Comparison of ENCODE assay signal across 8 cellular contexts in the genomic region with DNA sequence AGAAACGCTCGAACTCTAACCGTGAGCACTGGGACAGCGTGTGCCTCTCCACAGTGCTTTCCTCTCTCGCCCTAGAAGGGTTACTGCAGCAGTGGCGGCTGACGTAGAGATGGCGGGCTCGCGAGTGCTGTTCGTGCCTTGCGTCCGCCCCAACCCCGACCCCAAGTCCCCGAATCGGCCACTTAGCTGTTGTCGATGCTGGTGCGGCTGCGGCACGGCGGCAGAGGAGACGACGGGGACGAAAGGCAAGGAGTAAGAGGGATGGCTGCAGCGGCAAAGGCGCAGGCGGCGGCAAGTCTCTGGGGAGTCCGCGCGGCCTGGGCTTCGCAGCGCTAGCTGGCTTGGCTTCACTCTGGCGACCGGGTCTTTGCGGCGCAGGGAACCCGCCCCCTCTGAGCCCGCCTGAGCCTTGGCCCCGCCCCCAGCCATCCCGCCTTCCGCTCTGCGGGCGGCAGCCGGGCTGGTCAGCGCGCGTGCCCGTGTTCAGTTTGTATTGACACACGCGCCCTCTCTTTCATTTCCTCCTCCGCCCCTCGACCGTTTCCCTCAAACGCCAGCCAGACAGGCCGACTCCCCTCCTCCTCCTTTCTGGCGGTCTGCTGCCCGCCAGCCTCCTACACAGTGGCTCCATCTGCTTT. TPM values are rescaled to one million over a fixed set of nuclear protein-coding genes. Genes with fewer than 3 reads are reported as not detected.
A peak's percentile ranks its signal among the peaks of the same experiment; 100 is the strongest.
DNase-seq lines count a peak whose midpoint lies in the region; ATAC-seq and TF ChIP-seq lines count a peak whose summit lies in the region.

A gene (minus strand): TSS at position 354 of the 638 bp plus-strand sequence. CDS start 513 bp downstream, outside the sequence.

- H2AFZ ChIP-seq in Karpas-422 (ENCODE audit: low read length) = peak within 1 kb of the TSS; percentile 61; the same call in 1 of the 2 replicates

- no peaks in the 10 kb centered on the region for H3K27me3 ChIP-seq in Karpas-422 (ENCODE audit: low read length)

- H3K27ac ChIP-seq in Karpas-422 (ENCODE audit: low read length) = peak within 1 kb of the TSS; percentile 67

- peaks cover 44% of the 10 kb centered on the region for H3K79me2 ChIP-seq in Karpas-422 (ENCODE audit: low read length)

- peak within 1 kb of the TSS; percentile 95 for H3K27ac Mint-ChIP-seq in nephron progenitor cell
- peak within 1 kb of the TSS; percentile 42 to 80 for H3K27ac Mint-ChIP-seq in stimulated activated naive CD8-positive, alpha-beta T cell treated with anti-CD3 and anti-CD28 coated beads, Interleukin-15, amount 100 ng/mL, for 72 hours

- H3K9me2 ChIP-seq in Karpas-422 (replicated peaks; ENCODE audit: insufficient read depth, low read length) = no peaks in the 10 kb centered on the region

- H3K36me3 ChIP-seq in Karpas-422 (ENCODE audit: insufficient read depth, low read length) = no peaks in the 10 kb centered on the region

- no peaks in the 10 kb centered on the region for H3K9me3 ChIP-seq in Karpas-422 (ENCODE audit: low read length)

- peaks cover 35% of the 10 kb centered on the region for H3K9me3 Mint-ChIP-seq in nephron progenitor cell
- no peaks in the 10 kb centered on the region for H3K9me3 Mint-ChIP-seq in stimulated activated naive CD8-positive, alpha-beta T cell treated with anti-CD3 and anti-CD28 coated beads, Interleukin-15, amount 100 ng/mL, for 72 hours

- peak within 1 kb of the TSS; percentile 72 for H3K4me2 ChIP-seq in Karpas-422 (ENCODE audit: low read depth, low read length, poor library complexity, severe bottlenecking)

- peak within 1 kb of the TSS; percentile 92 for H3K4me3 Mint-ChIP-seq in nephron progenitor cell
- H3K4me3 Mint-ChIP-seq in stimulated activated naive CD8-positive, alpha-beta T cell treated with anti-CD3 and anti-CD28 coated beads, Interleukin-15, amount 100 ng/mL, for 72 hours = peak within 1 kb of the TSS; percentile 92

- H3K27me3 Mint-ChIP-seq in nephron progenitor cell (ENCODE audit: low read depth, poor library complexity) = no peaks in the 10 kb centered on the region
- no peaks in the 10 kb centered on the region for H3K27me3 Mint-ChIP-seq in stimulated activated naive CD8-positive, alpha-beta T cell treated with anti-CD3 and anti-CD28 coated beads, Interleukin-15, amount 100 ng/mL, for 72 hours

- no peak for TF ChIP-seq CTCF in nephron progenitor cell (IDR thresholded peaks at IDR 0.05)

- H3K4me1 Mint-ChIP-seq in nephron progenitor cell = peaks cover 49% of the 10 kb centered on the region
- H3K4me1 Mint-ChIP-seq in stimulated activated naive CD8-positive, alpha-beta T cell treated with anti-CD3 and anti-CD28 coated beads, Interleukin-15, amount 100 ng/mL, for 72 hours = peaks cover 14% of the 10 kb centered on the region

- H3K4me1 ChIP-seq in Karpas-422 (ENCODE audit: low read length) = peaks cover 24% of the 10 kb centered on the region

- ATAC-seq in GM21825 (IDR thresholded peaks at IDR 0.05; ENCODE audit: unreplicated experiment) = peak; percentile 94
- ATAC-seq in stimulated activated naive CD8-positive, alpha-beta T cell treated with anti-CD3 and anti-CD28 coated beads, Interleukin-15, amount 100 ng/mL, for 72 hours = peak; percentile 91

- H3K9ac ChIP-seq in Karpas-422 (ENCODE audit: low read length) = peak within 1 kb of the TSS; percentile 82

- H3K36me3 Mint-ChIP-seq in nephron progenitor cell (ENCODE audit: low read depth) = peaks cover 9% of the 10 kb centered on the region

- peak within 1 kb of the TSS; percentile 74 for H3K4me3 ChIP-seq in Karpas-422 (ENCODE audit: low read length)

- peak; percentile 90 for DNase-seq in Daoy (ENCODE audit: low read depth)
- peak; percentile 93 for DNase-seq in Karpas-422
- DNase-seq in RPMI7951 (ENCODE audit: low read depth) = peak; percentile 95
- DNase-seq in activated effector memory CD4-positive, alpha-beta T cell treated with Interleukin-2 at 50 U/mL for 16 hours = peak; percentile 47
- DNase-seq in fibroblast of the conjunctiva (ENCODE audit: low read depth) = peak; percentile 71
- peak; percentile 89 for DNase-seq in nephron progenitor cell
- DNase-seq in stimulated activated naive CD8-positive, alpha-beta T cell treated with anti-CD3 and anti-CD28 coated beads, Interleukin-15, amount 100 ng/mL, for 72 hours = peak; percentile 54 to 78

- no peaks in the 10 kb centered on the region for H4K20me1 ChIP-seq in Karpas-422 (ENCODE audit: insufficient read depth, low read depth, low read length)

RNA-seq across cellular contexts. Expression of the gene that starts here (rescaled TPM):
- 2.0 and 3.0 TPM in 2 replicates for total RNA-seq in Daoy (2014; rRNA removed; shearing (Covaris generic))
- 8.0 and 16.3 TPM in 2 replicates for total RNA-seq in Karpas-422 (2014; rRNA removed; shearing (Covaris generic); ENCODE audit: low replicate concordance)
- 18.5 and 23.6 TPM in 2 replicates for total RNA-seq in RPMI7951 (2014; rRNA removed; shearing (Covaris generic))

Comparison
In these comparisons a context has a peak if more than half of its experiments do, and no peak if none do; other contexts are left out.
1. Peak in every context shown above with its lines: DNase-seq, ATAC-seq, H3K4me3 ChIP-seq and H3K27ac ChIP-seq.